In the genomic region with DNA sequence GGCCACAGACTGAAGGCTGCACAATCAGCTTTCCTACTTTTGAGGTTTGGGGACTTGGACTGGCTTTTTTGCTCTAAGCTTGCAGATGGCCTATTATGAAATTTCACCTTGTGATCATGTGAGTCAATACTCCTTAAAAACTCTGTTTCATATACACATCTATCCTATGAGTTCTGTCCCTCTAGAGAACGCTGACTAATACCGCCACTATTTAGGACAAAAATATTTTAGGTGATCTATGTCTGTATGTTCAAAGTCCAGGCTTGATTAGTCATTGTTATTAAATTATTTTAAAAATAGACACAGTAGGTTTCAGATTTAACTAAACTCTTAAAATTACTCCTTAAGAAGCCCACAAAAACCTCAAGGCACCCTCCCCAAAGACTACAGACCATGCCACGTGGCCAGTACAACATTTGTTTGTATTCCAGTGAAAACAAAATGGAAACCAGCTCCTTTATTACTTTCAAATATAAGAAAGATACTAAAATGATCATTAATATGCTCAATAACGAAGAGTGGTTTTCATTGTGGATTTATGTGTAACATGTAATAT, we compare ENCODE assay signal across 31 cellular contexts.
A peak's percentile ranks its signal among the peaks of the same experiment; 100 is the strongest.
DNase-seq lines count a peak whose midpoint lies in the region; ATAC-seq and TF ChIP-seq lines count a peak whose summit lies in the region.
"Had no signal": no experiment of that assay in that cellular context is flagged by ENCODE, and none has a peak within 500 bp of the region (broad histone marks: within the 10 kb centered on the region; RNA-seq: fewer than 3 reads in every experiment).

No MANE protein-coding gene starts in this region.

- H3K9me3 ChIP-seq in BLaER1 (no peaks in the 10 kb centered on the region), PC-3 (ENCODE audit: low read length) (no peaks in the 10 kb centered on the region)
- H3K9me3 ChIP-seq: gastroesophageal sphincter, neutrophil, SK-N-SH, spleen, testis had no signal

- H4K20me1 ChIP-seq in BLaER1: no peaks in the 10 kb centered on the region
- H4K20me1 ChIP-seq in PC-3 (ENCODE audit: low read length): no peaks in the 10 kb centered on the region

- no peak overlapping the region for H2AFZ ChIP-seq in PC-3 (ENCODE audit: low read length)

- H3K4me3 ChIP-seq in BLaER1: no peak overlapping the region
- H3K4me3 ChIP-seq in PC-3 (ENCODE audit: low read length): no peak overlapping the region
- H3K4me3 ChIP-seq in fibroblast of the aortic adventitia (ENCODE audit: low read depth, low read length): no peak overlapping the region
- H3K4me3 ChIP-seq in brain microvascular endothelial cell (ENCODE audit: low read depth, low read length): no peak overlapping the region
- H3K4me3 ChIP-seq: gastroesophageal sphincter, spleen, testis had no signal

- CTCF ChIA-PET in PC-3 (lab: Charles Lee): no interaction called here

- H3K27ac ChIP-seq in BLaER1 (no peak overlapping the region), PC-3 (ENCODE audit: low read length) (no peak overlapping the region), brain microvascular endothelial cell (no peak overlapping the region)
- H3K27ac ChIP-seq: gastroesophageal sphincter, neutrophil, spleen, testis had no signal

- no peaks in the 10 kb centered on the region for H3K27me3 ChIP-seq in BLaER1
- no peaks in the 10 kb centered on the region for H3K27me3 ChIP-seq in PC-3 (ENCODE audit: low read length)
- H3K27me3 ChIP-seq in brain microvascular endothelial cell (replicated peaks): no peaks in the 10 kb centered on the region
- H3K27me3 ChIP-seq: gastroesophageal sphincter, neutrophil, spleen, testis had no signal

- H3K36me3 ChIP-seq in BLaER1 (no peaks in the 10 kb centered on the region), PC-3 (ENCODE audit: low read depth, low read length) (no peaks in the 10 kb centered on the region), brain microvascular endothelial cell (replicated peaks) (no peaks in the 10 kb centered on the region)
- H3K36me3 ChIP-seq: gastroesophageal sphincter, neutrophil, spleen had no signal

- no peaks in the 10 kb centered on the region for H3K79me2 ChIP-seq in PC-3 (ENCODE audit: low read length)

- ATAC-seq in HG02938 (IDR thresholded peaks at IDR 0.05; ENCODE audit: unreplicated experiment) (peak; percentile 61), PC-3 (no peak), HG03354 (IDR thresholded peaks at IDR 0.05; ENCODE audit: poor library complexity, severe bottlenecking, unreplicated experiment) (no peak), GM21367 (IDR thresholded peaks at IDR 0.05; ENCODE audit: unreplicated experiment) (no peak)
- ATAC-seq: CD8-positive, alpha-beta T cell; esophagus mucosa; gastroesophageal sphincter; right cardiac atrium; Right ventricle myocardium inferior; stimulated activated naive CD8-positive, alpha-beta T cell treated with anti-CD3 and anti-CD28 coated beads, Interleukin-15, Interleukin-2, amounts not matched to agents 100 U/mL and 50 U/mL, for 24 hours; T-helper 17 cell had no signal

- no peaks in the 10 kb centered on the region for H3F3A ChIP-seq in PC-3 (ENCODE audit: low read length, unreplicated experiment)

- DNase-seq in PC-3 (peak; percentile 29), fibroblast of the aortic adventitia (ENCODE audit: low read depth) (peak; percentile 10), brain microvascular endothelial cell (no peak), NCI-H146 treated with DMSO at 0.1 percent for 48 hours (lab: John Stamatoyannopoulos, UW; ENCODE audit: unreplicated experiment) (no peak)
- DNase-seq: activated CD4-positive, alpha-beta memory T cell treated with anti-CD3 and anti-CD28 coated beads, Interleukin-2, amount 10 ng/mL, durations not matched to agents 7 days and 5 days; activated CD4-positive, alpha-beta T cell treated with anti-CD3 and anti-CD28 coated beads for 1 hour; activated CD8-positive, alpha-beta memory T cell treated with anti-CD3 and anti-CD28 coated beads, Interleukin-2, amount 50 U/mL, for 48 hours; activated naive CD4-positive, alpha-beta T cell treated with Interleukin-2 at 50 U/mL for 16 hours; dermis blood vessel endothelial cell; endodermal cell; HCEC 1CT; Kasumi-1; naive B cell; NCI-H187 treated with DMSO at 0.1 percent for 48 hours; NCI-H510A treated with DMSO at 0.1 percent for 48 hours; right cardiac atrium; SK-N-SH; spleen; stimulated activated CD4-positive, alpha-beta T cell treated with anti-CD3 and anti-CD28 coated beads, Interleukin-2, amount 100 ng/mL, for 24 hours; stimulated activated naive CD8-positive, alpha-beta T cell treated with anti-CD3 and anti-CD28 coated beads, Interleukin-15, Interleukin-2, amounts not matched to agents 100 U/mL and 50 U/mL, for 24 hours; T-helper 17 cell; testis had no signal

- H3K4me2 ChIP-seq in BLaER1 (peak overlapping the region; percentile 3; the same call in 1 of the 2 replicates), PC-3 (ENCODE audit: low read length) (no peak overlapping the region)
- H3K4me2 ChIP-seq: SK-N-SH had no signal

- POLR2A ChIA-PET in PC-3 (lab: Charles Lee; ENCODE audit: unreplicated experiment): no interaction called here

- peaks cover 23% of the 10 kb centered on the region for H3K4me1 ChIP-seq in BLaER1
- no peaks in the 10 kb centered on the region for H3K4me1 ChIP-seq in PC-3 (ENCODE audit: insufficient read depth, low read length)
- H3K4me1 ChIP-seq: gastroesophageal sphincter, spleen, testis had no signal

- H3K9ac ChIP-seq in BLaER1 (no peak overlapping the region), PC-3 (ENCODE audit: low read length) (no peak overlapping the region)
- H3K9ac ChIP-seq: SK-N-SH had no signal

- in situ Hi-C loops in brain microvascular endothelial cell (cut with HindIII; ENCODE audit: low pct_ligation_motif_present, low sequenced_read_pairs): no loop called here

- H3K9me2 ChIP-seq in PC-3 (replicated peaks; ENCODE audit: low read length): no peaks in the 10 kb centered on the region
- H3K9me2 ChIP-seq: SK-N-SH had no signal

- intact Hi-C loops in PC-3 (cut with micrococcal nuclease): no loop called here

- TF ChIP-seq CTCF in PC-3 (conservative IDR thresholded peaks at IDR 0.05; ENCODE audit: low read depth, low read length): no peak
- TF ChIP-seq CTCF in fibroblast of the aortic adventitia (IDR thresholded peaks at IDR 0.05; ENCODE audit: insufficient read depth, low read length): no peak
- no peak for TF ChIP-seq CTCF in brain microvascular endothelial cell (IDR thresholded peaks at IDR 0.05; ENCODE audit: low read depth, low read length, missing control alignments)

- no TSS peak for BruUV-seq in PC-3 (replicated peaks; lab: Mats Ljungman, UMichigan)

Comparison
In these comparisons a context has a peak if more than half of its experiments do, and no peak if none do; other contexts are left out.
1. DNase-seq: peak in PC-3 (single experiment) and fibroblast of the aortic adventitia (single experiment); none in brain microvascular endothelial cell (single experiment) and NCI-H146 treated with DMSO at 0.1 percent for 48 hours (single experiment).